In genomic region chr21:25887166-25887565, GRCh38 we compare ENCODE assay signal across 20 cellular contexts.
DNase-seq lines count a peak whose midpoint lies in the region; ATAC-seq and TF ChIP-seq lines count a peak whose summit lies in the region.
"Had no signal": no experiment of that assay in that cellular context is flagged by ENCODE, and none has a peak within 500 bp of the region (broad histone marks: within the 10 kb centered on the region; RNA-seq: fewer than 3 reads in every experiment).

No MANE protein-coding gene starts in this region.

- no peak overlapping the region for H3K4me3 ChIP-seq in AG09309 (ENCODE audit: control insufficient read depth, low read depth, low read length)
- no peak overlapping the region for H3K4me3 ChIP-seq in H7 (ENCODE audit: insufficient read depth, low read depth, low read length)
- no peak overlapping the region for H3K4me3 ChIP-seq in astrocyte of the spinal cord (ENCODE audit: low read depth, low read length)
- H3K4me3 ChIP-seq in psoas muscle = no peak overlapping the region
- H3K4me3 ChIP-seq: esophagus squamous epithelium, left ventricle myocardium inferior, MG63, stomach had no signal

- TF ChIP-seq CTCF in AG09309 (IDR thresholded peaks at IDR 0.05; ENCODE audit: control insufficient read depth, insufficient read depth, low read depth, low read length, missing control alignments) (peak; percentile 4), astrocyte of the spinal cord (IDR thresholded peaks at IDR 0.05; ENCODE audit: low read depth, low read length) (peak; percentile 33), psoas muscle (IDR thresholded peaks at IDR 0.05) (no peak)

- H3K27ac Mint-ChIP-seq in immature natural killer cell = no peak overlapping the region
- H3K27ac Mint-ChIP-seq: activated B cell treated with CpG ODN at 0.5 μM for 24 hours had no signal

- peaks cover 2 to 4% (median 4%) of the 10 kb centered on the region in 3 donors for H3K27me3 Mint-ChIP-seq in immature natural killer cell (ENCODE audit: low read depth in 3 of 3)
- H3K27me3 Mint-ChIP-seq: activated B cell treated with CpG ODN at 0.5 μM for 24 hours had no signal

- H3K9me3 Mint-ChIP-seq in immature natural killer cell = no peaks in the 10 kb centered on the region
- H3K9me3 Mint-ChIP-seq: activated B cell treated with CpG ODN at 0.5 μM for 24 hours had no signal

- no peaks in the 10 kb centered on the region for H3K27me3 ChIP-seq in H7 (ENCODE audit: control insufficient read depth, insufficient read depth, low read length)
- no peaks in the 10 kb centered on the region for H3K27me3 ChIP-seq in psoas muscle (ENCODE audit: insufficient read depth in 3 of 3, low read length in 2 of 3)
- H3K27me3 ChIP-seq: esophagus squamous epithelium, MG63, stomach had no signal

- intact Hi-C loops in psoas muscle (cut with DNase I) = no loop called here

- H3K9me3 ChIP-seq in psoas muscle = no peaks in the 10 kb centered on the region
- H3K9me3 ChIP-seq: esophagus squamous epithelium, left ventricle myocardium inferior, MG63, stomach had no signal

- ATAC-seq in psoas muscle = no peak

- in situ Hi-C loops in astrocyte of the spinal cord (cut with HindIII; ENCODE audit: low sequenced_read_pairs) = loop anchor here (25.0 kb wide), 1 partner anchor 275 kb away; the partner anchor contains the start of gene APP

- peaks cover 9% of the 10 kb centered on the region for H3K36me3 ChIP-seq in H7 (replicated peaks; ENCODE audit: control insufficient read depth, insufficient read depth, low read length)
- no peaks in the 10 kb centered on the region for H3K36me3 ChIP-seq in psoas muscle (ENCODE audit: insufficient read depth in 1 of 2, low read depth in 1 of 2)

- WGBS in psoas muscle, 3 donors = 89 to 95% (median 94%) methylated on average over 4 of the region's 4 CpGs

- no peak for DNase-seq in AG09309 (ENCODE audit: low read depth)
- DNase-seq in H7 = peak; percentile 19
- DNase-seq in astrocyte of the spinal cord (ENCODE audit: low read depth, low spot score) = no peak
- peak; percentile 32 for DNase-seq in iPS-NIHi7 (ENCODE audit: extremely low spot score)
- no peak for DNase-seq in psoas muscle
- DNase-seq in NCI-H1694 (lab: John Stamatoyannopoulos, UW) = no peak
- DNase-seq in immature natural killer cell = no peak
- no peak for DNase-seq in T-helper 9 cell
- DNase-seq: activated B cell treated with CpG ODN at 0.5 μM for 24 hours, amygdala, Calu3, cortex of kidney, esophagus squamous epithelium, hypothalamus, left ventricle myocardium inferior, MG63, NCI-H1930, posterior cingulate gyrus, RPMI8226, stomach had no signal

- no peak overlapping the region for H3K4me3 Mint-ChIP-seq in immature natural killer cell
- H3K4me3 Mint-ChIP-seq: activated B cell treated with CpG ODN at 0.5 μM for 24 hours had no signal

- H3K4me1 Mint-ChIP-seq in immature natural killer cell = no peaks in the 10 kb centered on the region
- H3K4me1 Mint-ChIP-seq: activated B cell treated with CpG ODN at 0.5 μM for 24 hours had no signal

- H3K36me3 Mint-ChIP-seq in immature natural killer cell = no peaks in the 10 kb centered on the region

- H3K27ac ChIP-seq in psoas muscle = no peak overlapping the region
- H3K27ac ChIP-seq: esophagus squamous epithelium, left ventricle myocardium inferior, stomach had no signal

- no peaks in the 10 kb centered on the region for H3K4me1 ChIP-seq in psoas muscle
- H3K4me1 ChIP-seq: esophagus squamous epithelium had no signal

Comparison
In these comparisons a context has a peak if more than half of its experiments do, and no peak if none do; other contexts are left out.
1. DNase-seq: peak in H7 (single experiment) and iPS-NIHi7 (single experiment); none in AG09309 (single experiment), astrocyte of the spinal cord (single experiment), psoas muscle (0 of 2), NCI-H1694 (single experiment), immature natural killer cell (0 of 3) and T-helper 9 cell (single experiment).